ENCODE assay signal across 37 cellular contexts in genomic region chr7:117986645-117987269, GRCh38.
"Had no signal": no experiment of that assay in that cellular context is flagged by ENCODE, and none has a peak within 500 bp of the region (broad histone marks: within the 10 kb centered on the region; RNA-seq: fewer than 3 reads in every experiment).

No MANE protein-coding gene starts in this region.

- H3K36me3 Mint-ChIP-seq: activated CD4-positive, alpha-beta memory T cell treated with anti-CD3 and anti-CD28 coated beads for 36 hours; activated naive CD8-positive, alpha-beta T cell treated with anti-CD3 and anti-CD28 coated beads for 36 hours; immature natural killer cell; memory B cell; naive thymus-derived CD4-positive, alpha-beta T cell; stimulated activated memory B cell treated with anti-CD40 and anti-IgM and Interleukin-4, amounts not matched to agents 10 μg/mL and 1 μg/mL and 100 μg/mL, for 72 hours; type B pancreatic cell had no signal

- H3K4me2 ChIP-seq: smooth muscle cell had no signal

- H3K36me3 ChIP-seq: breast epithelium, left lung, vagina, WERI-Rb-1 had no signal

- FAIRE-seq: frontal cortex had no signal

- H3K9me3 ChIP-seq: breast epithelium, left lung, vagina had no signal

- H3K27me3 ChIP-seq: breast epithelium, left lung, vagina had no signal

- H3K27me3 Mint-ChIP-seq: activated CD4-positive, alpha-beta memory T cell treated with anti-CD3 and anti-CD28 coated beads for 36 hours; central memory CD8-positive, alpha-beta T cell; dendritic cell treated with granulocyte-macrophage colony-stimulating factor and Interleukin-4, amounts not matched to agents 40 ng/mL and 50 ng/mL, for 4 days; stimulated activated memory B cell treated with anti-CD40 and anti-IgM and Interleukin-4, amounts not matched to agents 10 μg/mL and 1 μg/mL and 100 μg/mL, for 72 hours; T-helper 17 cell; type B pancreatic cell had no signal

- DNase-seq: activated CD4-positive, alpha-beta memory T cell treated with anti-CD3 and anti-CD28 coated beads for 36 hours; activated CD4-positive, alpha-beta T cell treated with anti-CD3 and anti-CD28 coated beads for 48 hours; activated CD8-positive, alpha-beta memory T cell treated with anti-CD3 and anti-CD28 coated beads, Interleukin-2, amount 50 U/mL, for 4 hours; activated effector memory CD4-positive, alpha-beta T cell treated with anti-CD3 and anti-CD28 coated beads, Interleukin-2, amount 50 U/mL, for 16 hours; activated naive CD4-positive, alpha-beta T cell treated with anti-CD3 and anti-CD28 coated beads for 36 hours; activated naive CD8-positive, alpha-beta T cell treated with anti-CD3 and anti-CD28 coated beads for 36 hours; activated T-cell treated with anti-CD3 and anti-CD28 coated beads, Interleukin-2, amount 50 U/mL, for 1 hour; amniotic stem cell; endodermal cell; hypothalamus; immature natural killer cell; left lung; midbrain; naive thymus-derived CD4-positive, alpha-beta T cell; occipital lobe; posterior cingulate gyrus; stimulated activated CD4-positive, alpha-beta T cell treated with anti-CD3 and anti-CD28 coated beads, Interleukin-1b, Interleukin-23, amount 100 ng/mL, for 48 hours; stimulated activated CD4-positive, alpha-beta T cell treated with anti-CD3 and anti-CD28 coated beads, Interleukin-4, amount 100 ng/mL, for 4 hours; stimulated activated CD8-positive, alpha-beta memory T cell treated with anti-CD3 and anti-CD28 coated beads, Interleukin-4, amount 100 ng/mL, for 48 hours; stimulated activated naive CD8-positive, alpha-beta T cell treated with anti-CD3 and anti-CD28 coated beads, Interleukin-15, amount 100 ng/mL, for 72 hours; substantia nigra; T-helper 17 cell; T1000; WERI-Rb-1 had no signal

- H3K27ac ChIP-seq: breast epithelium, left lung, vagina, WERI-Rb-1 had no signal

- H3K27ac Mint-ChIP-seq: activated CD4-positive, alpha-beta memory T cell treated with anti-CD3 and anti-CD28 coated beads for 36 hours; activated naive CD4-positive, alpha-beta T cell treated with anti-CD3 and anti-CD28 coated beads for 36 hours; activated naive CD8-positive, alpha-beta T cell treated with anti-CD3 and anti-CD28 coated beads for 36 hours; activated T-helper 1 cell treated with anti-CD3 and anti-CD28 coated beads, Interleukin-12 subunit alpha, Interleukin-12 subunit beta, Interleukin-2, Interleukin-4 antibody, amounts not matched to agents 30 ng/mL and 10 ng/mL and 1 ng/mL, durations not matched to agents 14 hours and 24 hours and 36 hours; dendritic cell treated with granulocyte-macrophage colony-stimulating factor and Interleukin-4, amounts not matched to agents 40 ng/mL and 50 ng/mL, for 4 days; endodermal cell; immature natural killer cell; memory B cell; naive thymus-derived CD4-positive, alpha-beta T cell; stimulated activated memory B cell treated with anti-CD40 and anti-IgM and Interleukin-4, amounts not matched to agents 10 μg/mL and 1 μg/mL and 100 μg/mL, for 72 hours; stimulated activated naive CD8-positive, alpha-beta T cell treated with anti-CD3 and anti-CD28 coated beads, Interleukin-15, amount 100 ng/mL, for 72 hours; T-helper 17 cell; type B pancreatic cell had no signal

- H3K4me3 Mint-ChIP-seq: activated CD4-positive, alpha-beta memory T cell treated with anti-CD3 and anti-CD28 coated beads for 36 hours; activated naive CD4-positive, alpha-beta T cell treated with anti-CD3 and anti-CD28 coated beads for 36 hours; activated naive CD8-positive, alpha-beta T cell treated with anti-CD3 and anti-CD28 coated beads for 36 hours; activated T-helper 1 cell treated with anti-CD3 and anti-CD28 coated beads, Interleukin-12 subunit alpha, Interleukin-12 subunit beta, Interleukin-2, Interleukin-4 antibody, amounts not matched to agents 30 ng/mL and 10 ng/mL and 1 ng/mL, durations not matched to agents 14 hours and 24 hours and 36 hours; central memory CD8-positive, alpha-beta T cell; dendritic cell treated with granulocyte-macrophage colony-stimulating factor and Interleukin-4, amounts not matched to agents 40 ng/mL and 50 ng/mL, for 4 days; endodermal cell; immature natural killer cell; memory B cell; naive thymus-derived CD4-positive, alpha-beta T cell; neural crest cell; stimulated activated memory B cell treated with anti-CD40 and anti-IgM and Interleukin-4, amounts not matched to agents 10 μg/mL and 1 μg/mL and 100 μg/mL, for 72 hours; stimulated activated naive CD8-positive, alpha-beta T cell treated with anti-CD3 and anti-CD28 coated beads, Interleukin-15, amount 100 ng/mL, for 72 hours; T-helper 17 cell; type B pancreatic cell had no signal

- H3K4me1 ChIP-seq: breast epithelium, left lung, vagina had no signal

- H3K4me3 ChIP-seq: breast epithelium, left lung, smooth muscle cell, vagina had no signal

- H3K4me1 Mint-ChIP-seq: activated naive CD8-positive, alpha-beta T cell treated with anti-CD3 and anti-CD28 coated beads for 36 hours; central memory CD8-positive, alpha-beta T cell; endodermal cell; immature natural killer cell; memory B cell; naive thymus-derived CD4-positive, alpha-beta T cell; neural crest cell; stimulated activated memory B cell treated with anti-CD40 and anti-IgM and Interleukin-4, amounts not matched to agents 10 μg/mL and 1 μg/mL and 100 μg/mL, for 72 hours; stimulated activated naive CD8-positive, alpha-beta T cell treated with anti-CD3 and anti-CD28 coated beads, Interleukin-15, amount 100 ng/mL, for 72 hours; T-helper 17 cell had no signal

- ATAC-seq: activated CD4-positive, CD25-positive, alpha-beta regulatory T cell treated with anti-CD3 and anti-CD28 coated beads, Interleukin-2, amount 50 U/mL, for 24 hours; esophagus mucosa; left lung; naive thymus-derived CD4-positive, alpha-beta T cell; stimulated activated memory B cell treated with anti-CD40 and anti-IgM and Interleukin-4, amounts not matched to agents 10 μg/mL and 1 μg/mL and 100 μg/mL, for 72 hours; stimulated activated naive CD8-positive, alpha-beta T cell treated with anti-CD3 and anti-CD28 coated beads, Interleukin-15, amount 100 ng/mL, for 72 hours; T-helper 17 cell had no signal

- H3K9me3 Mint-ChIP-seq: activated CD4-positive, alpha-beta memory T cell treated with anti-CD3 and anti-CD28 coated beads for 36 hours; activated naive CD4-positive, alpha-beta T cell treated with anti-CD3 and anti-CD28 coated beads for 36 hours; activated naive CD8-positive, alpha-beta T cell treated with anti-CD3 and anti-CD28 coated beads for 36 hours; activated T-helper 1 cell treated with anti-CD3 and anti-CD28 coated beads, Interleukin-12 subunit alpha, Interleukin-12 subunit beta, Interleukin-2, Interleukin-4 antibody, amounts not matched to agents 30 ng/mL and 10 ng/mL and 1 ng/mL, durations not matched to agents 14 hours and 24 hours and 36 hours; dendritic cell treated with granulocyte-macrophage colony-stimulating factor and Interleukin-4, amounts not matched to agents 40 ng/mL and 50 ng/mL, for 4 days; endodermal cell had no signal
